ENCODE assay signal across 9 cellular contexts in genomic region chr4:80007745-80008149, GRCh38.
A peak's percentile ranks its signal among the peaks of the same experiment; 100 is the strongest.
DNase-seq lines count a peak whose midpoint lies in the region; ATAC-seq lines count a peak whose summit lies in the region.
"Had no signal": no experiment of that assay in that cellular context is flagged by ENCODE, and none has a peak within 500 bp of the region (broad histone marks: within the 10 kb centered on the region; RNA-seq: fewer than 3 reads in every experiment).

No MANE protein-coding gene starts in this region.

- DNase-seq in NOMO-1 treated with DMSO at 0.1 percent for 48 hours (lab: John Stamatoyannopoulos, UW; ENCODE audit: unreplicated experiment) (peak; percentile 18), NOMO-1 treated with dmso at 0.1 percent for 144 hours (lab: John Stamatoyannopoulos, UW; ENCODE audit: unreplicated experiment) (no peak), NCI-H748 (lab: John Stamatoyannopoulos, UW; ENCODE audit: unreplicated experiment) (peak; percentile 70), NCI-H128 (lab: John Stamatoyannopoulos, UW; ENCODE audit: unreplicated experiment) (no peak), HCEC 1CT (no peak), NCI-H510A treated with DMSO at 0.1 percent for 48 hours (lab: John Stamatoyannopoulos, UW) (no peak)
- no peak for DNase-seq in natural killer cell treated with Interleukin-12 subunit alpha and Interleukin-12 subunit beta and Interleukin-15 and Interleukin-18, amount 100 ng/mL, for 72 hours (ENCODE audit: low spot score)
- DNase-seq: effector CD8-positive, alpha-beta T cell had no signal

- H3K4me3 Mint-ChIP-seq in natural killer cell treated with Interleukin-12 subunit alpha and Interleukin-12 subunit beta and Interleukin-15 and Interleukin-18, amount 100 ng/mL, for 72 hours = peak overlapping the region; percentile 88

- ATAC-seq in HG02588 (IDR thresholded peaks at IDR 0.05; ENCODE audit: unreplicated experiment) = peak; percentile 68
- peak; percentile 77 to 79 for ATAC-seq in natural killer cell treated with Interleukin-12 subunit alpha and Interleukin-12 subunit beta and Interleukin-15 and Interleukin-18, amount 100 ng/mL, for 72 hours

- H3K36me3 Mint-ChIP-seq in natural killer cell treated with Interleukin-12 subunit alpha and Interleukin-12 subunit beta and Interleukin-15 and Interleukin-18, amount 100 ng/mL, for 72 hours = peaks cover 36% of the 10 kb centered on the region

- H3K4me1 Mint-ChIP-seq in natural killer cell treated with Interleukin-12 subunit alpha and Interleukin-12 subunit beta and Interleukin-15 and Interleukin-18, amount 100 ng/mL, for 72 hours (ENCODE audit: low read depth in 2 of 2) = peaks cover 40 to 66% of the 10 kb centered on the region in 2 donors

- no peaks in the 10 kb centered on the region for H3K27me3 Mint-ChIP-seq in natural killer cell treated with Interleukin-12 subunit alpha and Interleukin-12 subunit beta and Interleukin-15 and Interleukin-18, amount 100 ng/mL, for 72 hours

- H3K9me3 Mint-ChIP-seq in natural killer cell treated with Interleukin-12 subunit alpha and Interleukin-12 subunit beta and Interleukin-15 and Interleukin-18, amount 100 ng/mL, for 72 hours = peaks cover 9% of the 10 kb centered on the region

- peak overlapping the region; percentile 94 to 99 for H3K27ac Mint-ChIP-seq in natural killer cell treated with Interleukin-12 subunit alpha and Interleukin-12 subunit beta and Interleukin-15 and Interleukin-18, amount 100 ng/mL, for 72 hours

Comparison
In these comparisons a context has a peak if more than half of its experiments do, and no peak if none do; other contexts are left out.
1. DNase-seq: peak in NOMO-1 treated with DMSO at 0.1 percent for 48 hours (single experiment) and NCI-H748 (single experiment); none in NOMO-1 treated with dmso at 0.1 percent for 144 hours (single experiment), natural killer cell treated with Interleukin-12 subunit alpha and Interleukin-12 subunit beta and Interleukin-15 and Interleukin-18, amount 100 ng/mL, for 72 hours (single experiment), NCI-H128 (single experiment), HCEC 1CT (single experiment) and NCI-H510A treated with DMSO at 0.1 percent for 48 hours (single experiment).